ENCODE assay signal across 14 cellular contexts in the genomic region with DNA sequence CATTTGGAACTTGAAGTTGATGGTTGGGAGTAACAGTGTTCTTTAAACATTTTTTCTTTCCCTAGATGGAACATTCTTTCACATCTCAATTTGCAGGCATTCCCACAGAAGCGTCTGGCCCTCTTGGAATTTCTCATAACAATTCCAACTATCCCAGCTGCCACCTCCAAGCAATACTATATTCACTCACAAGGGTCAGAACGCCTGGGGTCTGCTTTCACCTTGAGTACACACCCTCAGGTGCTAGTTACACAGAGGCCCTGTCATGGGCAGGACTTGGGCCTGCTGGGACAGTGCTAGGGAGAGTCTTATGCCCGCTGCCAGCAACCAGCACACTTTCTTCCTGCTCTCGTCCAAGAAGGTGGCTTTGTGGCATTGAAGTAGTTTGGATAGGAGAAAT.
DNase-seq lines count a peak whose midpoint lies in the region; ATAC-seq and TF ChIP-seq lines count a peak whose summit lies in the region.
"Had no signal": no experiment of that assay in that cellular context is flagged by ENCODE, and none has a peak within 500 bp of the region (broad histone marks: within the 10 kb centered on the region; RNA-seq: fewer than 3 reads in every experiment).

No MANE protein-coding gene starts in this region.

- no peak overlapping the region for H3K4me3 Mint-ChIP-seq in mesothelial cell of epicardium
- H3K4me3 Mint-ChIP-seq in activated CD8-positive, alpha-beta memory T cell treated with anti-CD3 and anti-CD28 coated beads, Interleukin-2, amount 10 ng/mL, durations not matched to agents 7 days and 5 days, result no peak overlapping the region

- TF ChIP-seq RAD21 in IMR-90 (IDR thresholded peaks at IDR 0.05; ENCODE audit: low read length), result no peak

- peak overlapping the region; percentile 89 for H3K27ac Mint-ChIP-seq in mesothelial cell of epicardium
- no peak overlapping the region for H3K27ac Mint-ChIP-seq in activated CD8-positive, alpha-beta memory T cell treated with anti-CD3 and anti-CD28 coated beads, Interleukin-2, amount 10 ng/mL, durations not matched to agents 7 days and 5 days

- no peaks in the 10 kb centered on the region for H3K9me1 ChIP-seq in IMR-90 (ENCODE audit: insufficient read depth, low read length)

- H3K36me3 ChIP-seq in IMR-90 (ENCODE audit: control insufficient read depth, insufficient read depth, low read length) (no peaks in the 10 kb centered on the region), tibial artery (no peaks in the 10 kb centered on the region)

- TF ChIP-seq POLR2A in IMR-90 (IDR thresholded peaks at IDR 0.05; ENCODE audit: low read depth, low read length), result no peak

- H3K9ac ChIP-seq in IMR-90 (ENCODE audit: low read depth, low read length), result no peak overlapping the region

- ATAC-seq in IMR-90 (ENCODE audit: low read depth) (peak; percentile 40), esophagus mucosa (peak; percentile 47), GM19467 (IDR thresholded peaks at IDR 0.05; ENCODE audit: unreplicated experiment) (no peak)
- no peak for ATAC-seq in activated CD8-positive, alpha-beta memory T cell treated with anti-CD3 and anti-CD28 coated beads, Interleukin-2, amount 10 ng/mL, durations not matched to agents 7 days and 5 days
- ATAC-seq: HCT116 had no signal

- H3K36me3 Mint-ChIP-seq in mesothelial cell of epicardium, result no peaks in the 10 kb centered on the region
- no peaks in the 10 kb centered on the region for H3K36me3 Mint-ChIP-seq in activated CD8-positive, alpha-beta memory T cell treated with anti-CD3 and anti-CD28 coated beads, Interleukin-2, amount 10 ng/mL, durations not matched to agents 7 days and 5 days

- H2AFZ ChIP-seq in IMR-90 (replicated peaks; ENCODE audit: low read length, poor library complexity), result peak overlapping the region; percentile 34

- H2AK9ac ChIP-seq in IMR-90 (replicated peaks; ENCODE audit: low read depth, low read length, poor library complexity), result no peak overlapping the region

- peak overlapping the region; percentile 3; the same call in 1 of the 2 replicates for H2BK120ac ChIP-seq in IMR-90 (ENCODE audit: low read depth, low read length)

- in situ Hi-C loops in IMR-90 (cut with MboI; ENCODE audit: low sequenced_read_pairs), result no loop called here

- H3K4me2 ChIP-seq in IMR-90 (ENCODE audit: low read depth, low read length), result no peak overlapping the region

- no peaks in the 10 kb centered on the region for H3K9me3 Mint-ChIP-seq in mesothelial cell of epicardium
- H3K9me3 Mint-ChIP-seq in activated CD8-positive, alpha-beta memory T cell treated with anti-CD3 and anti-CD28 coated beads, Interleukin-2, amount 10 ng/mL, durations not matched to agents 7 days and 5 days (ENCODE audit: low read depth), result no peaks in the 10 kb centered on the region

- H3K27me3 ChIP-seq in IMR-90 (ENCODE audit: control insufficient read depth, insufficient read depth, low read length) (peaks cover 41% of the 10 kb centered on the region), tibial artery (no peaks in the 10 kb centered on the region)

- CTCF ChIA-PET in IMR-90 (lab: Yijun Ruan, JAX), result no interaction called here
- CTCF ChIA-PET in activated CD8-positive, alpha-beta memory T cell treated with anti-CD3 and anti-CD28 coated beads, Interleukin-2, amount 10 ng/mL, durations not matched to agents 7 days and 5 days (lab: Charles Lee), result no interaction called here

- H3K14ac ChIP-seq in IMR-90 (replicated peaks; ENCODE audit: low read depth, low read length), result no peak overlapping the region

- no CpG with 5 or more reads among the region's 4 CpGs for WGBS in IMR-90 (ENCODE audit: extremely low coverage in 2 of 2, insufficient read length in 1 of 2), 2 experiments

- no peak overlapping the region for H3K4me3 ChIP-seq in IMR-90 (ENCODE audit: insufficient read depth, low read depth, low read length)
- H3K4me3 ChIP-seq in tibial artery, result no peak overlapping the region

- H3K79me1 ChIP-seq in IMR-90 (ENCODE audit: low read depth in 1 of 2, low read length in 2 of 2), result no peaks in the 10 kb centered on the region

- dilution Hi-C loops in IMR-90 (cut with HindIII; ENCODE audit: low sequenced_read_pairs, unreplicated experiment), result no loop called here

- H2BK15ac ChIP-seq in IMR-90 (ENCODE audit: low read depth, low read length), result no peak overlapping the region

- H3K27me3 Mint-ChIP-seq in mesothelial cell of epicardium (ENCODE audit: low read depth), result no peaks in the 10 kb centered on the region
- peaks cover 3% of the 10 kb centered on the region for H3K27me3 Mint-ChIP-seq in activated CD8-positive, alpha-beta memory T cell treated with anti-CD3 and anti-CD28 coated beads, Interleukin-2, amount 10 ng/mL, durations not matched to agents 7 days and 5 days

- no peak for DNase-seq in IMR-90
- no peak for DNase-seq in mesothelial cell of epicardium (ENCODE audit: low spot score in 2 of 2, unreplicated experiment in 2 of 2)
- no peak for DNase-seq in tibial artery
- no peak for DNase-seq in activated CD8-positive, alpha-beta memory T cell treated with anti-CD3 and anti-CD28 coated beads, Interleukin-2, amount 10 ng/mL, durations not matched to agents 7 days and 5 days
- no peak for DNase-seq in NCI-H187 (lab: John Stamatoyannopoulos, UW)
- DNase-seq: C1 segment of cervical spinal cord, DMS153, NCI-H1417 treated with DMSO at 0.1 percent for 48 hours, NCI-H2081, NCI-H524, SIG-M5 had no signal

- H4K8ac ChIP-seq in IMR-90 (ENCODE audit: low read depth in 2 of 2, low read length in 2 of 2), result no peak overlapping the region

- H3K4ac ChIP-seq in IMR-90 (ENCODE audit: low read depth, low read length), result no peak overlapping the region

- H3K23ac ChIP-seq in IMR-90 (ENCODE audit: low read depth, low read length), result no peak overlapping the region

- H3K4me1 Mint-ChIP-seq in mesothelial cell of epicardium, result peaks cover 43% of the 10 kb centered on the region
- no peaks in the 10 kb centered on the region for H3K4me1 Mint-ChIP-seq in activated CD8-positive, alpha-beta memory T cell treated with anti-CD3 and anti-CD28 coated beads, Interleukin-2, amount 10 ng/mL, durations not matched to agents 7 days and 5 days

- H3K4me1 ChIP-seq in IMR-90 (ENCODE audit: control insufficient read depth, insufficient read depth, low read length), result peaks cover 6% of the 10 kb centered on the region; the same call in 1 of the 2 replicates
- peaks cover 0 to 38% (median 27%) of the 10 kb centered on the region in 4 donors for H3K4me1 ChIP-seq in tibial artery

- POLR2A ChIA-PET in IMR-90 (lab: Charles Lee; ENCODE audit: unreplicated experiment), result no interaction called here

- H3K27ac ChIP-seq in IMR-90 (ENCODE audit: insufficient read depth, low read length) (no peak overlapping the region), tibial artery (peak overlapping the region; percentile 59 to 73)

- no peak overlapping the region for H2BK5ac ChIP-seq in IMR-90 (ENCODE audit: low read depth, low read length, poor library complexity, severe bottlenecking)

- no TSS peak for BruUV-seq in IMR-90 (replicated peaks; lab: Mats Ljungman, UMichigan)

- no peak overlapping the region for H3K56ac ChIP-seq in IMR-90 (ENCODE audit: extremely low read depth, insufficient read depth, low read length)

- no peak overlapping the region for H3K18ac ChIP-seq in IMR-90 (ENCODE audit: low read depth, low read length)

- no peak overlapping the region; the same call in 1 of the 2 replicates for H2BK20ac ChIP-seq in IMR-90 (ENCODE audit: low read depth, low read length)

- H3K9me3 ChIP-seq in IMR-90 (ENCODE audit: control insufficient read depth, insufficient read depth, low read length) (no peaks in the 10 kb centered on the region), tibial artery (no peaks in the 10 kb centered on the region)

- no peaks in the 10 kb centered on the region for H4K20me1 ChIP-seq in IMR-90 (ENCODE audit: insufficient read depth, low read length)

- H2AK5ac ChIP-seq in IMR-90 (ENCODE audit: low read depth, low read length), result no peak overlapping the region

- intact Hi-C loops in IMR-90 (cut with micrococcal nuclease), result no loop called here
- intact Hi-C loops in tibial artery (cut with DNase I; ENCODE audit: low total_unique reads), result no loop called here

- no peak overlapping the region for H4K91ac ChIP-seq in IMR-90 (ENCODE audit: insufficient read depth, low read depth, low read length)

- 0 out of 2 replicates have a peak overlapping the region, but pooled peaks have one; percentile 60 for H4K5ac ChIP-seq in IMR-90 (ENCODE audit: low read depth, low read length)

- no peak for TF ChIP-seq CTCF in IMR-90 (conservative IDR thresholded peaks at IDR 0.05; ENCODE audit: low read depth, low read length)
- TF ChIP-seq CTCF in mesothelial cell of epicardium (IDR thresholded peaks at IDR 0.05; ENCODE audit: unreplicated experiment), result no peak
- TF ChIP-seq CTCF in tibial artery (IDR thresholded peaks at IDR 0.05), result no peak

TF ChIP-seq in IMR-90, 13 proteins besides CTCF, POLR2A, EP300 and RAD21 (continues in another document):
- TF ChIP-seq SMC3 (IDR thresholded peaks at IDR 0.05; ENCODE audit: low read depth, low read length) (no peak), FOS (IDR thresholded peaks at IDR 0.05; ENCODE audit: low read depth, low read length) (no peak), RFX5 (IDR thresholded peaks at IDR 0.05; ENCODE audit: low read depth, low read length) (no peak), MAFK (IDR thresholded peaks at IDR 0.05; ENCODE audit: low read depth, low read length) (no peak), CEBPB (IDR thresholded peaks at IDR 0.05; ENCODE audit: low read depth, low read length) (no peak), ELK1 (IDR thresholded peaks at IDR 0.05; ENCODE audit: borderline replicate concordance, low read depth, low read length) (no peak), NFE2L2 (IDR thresholded peaks at IDR 0.05; ENCODE audit: low read depth, low read length) (no peak), MXI1 (IDR thresholded peaks at IDR 0.05; ENCODE audit: borderline replicate concordance, low read depth, low read length) (no peak), RCOR1 (IDR thresholded peaks at IDR 0.05; ENCODE audit: insufficient replicate concordance, low read length) (no peak), CHD1 (IDR thresholded peaks at IDR 0.05; ENCODE audit: low read depth, low read length) (no peak), BHLHE40 (IDR thresholded peaks at IDR 0.05; ENCODE audit: low read depth, low read length) (no peak)

Comparison
In these comparisons a context has a peak if more than half of its experiments do, and no peak if none do; other contexts are left out.
1. ATAC-seq: peak in IMR-90 (single experiment) and esophagus mucosa (single experiment); none in activated CD8-positive, alpha-beta memory T cell treated with anti-CD3 and anti-CD28 coated beads, Interleukin-2, amount 10 ng/mL, durations not matched to agents 7 days and 5 days (single experiment) and GM19467 (single experiment).